Comparison of ENCODE assay signal across 1 cellular context in the genomic region with DNA sequence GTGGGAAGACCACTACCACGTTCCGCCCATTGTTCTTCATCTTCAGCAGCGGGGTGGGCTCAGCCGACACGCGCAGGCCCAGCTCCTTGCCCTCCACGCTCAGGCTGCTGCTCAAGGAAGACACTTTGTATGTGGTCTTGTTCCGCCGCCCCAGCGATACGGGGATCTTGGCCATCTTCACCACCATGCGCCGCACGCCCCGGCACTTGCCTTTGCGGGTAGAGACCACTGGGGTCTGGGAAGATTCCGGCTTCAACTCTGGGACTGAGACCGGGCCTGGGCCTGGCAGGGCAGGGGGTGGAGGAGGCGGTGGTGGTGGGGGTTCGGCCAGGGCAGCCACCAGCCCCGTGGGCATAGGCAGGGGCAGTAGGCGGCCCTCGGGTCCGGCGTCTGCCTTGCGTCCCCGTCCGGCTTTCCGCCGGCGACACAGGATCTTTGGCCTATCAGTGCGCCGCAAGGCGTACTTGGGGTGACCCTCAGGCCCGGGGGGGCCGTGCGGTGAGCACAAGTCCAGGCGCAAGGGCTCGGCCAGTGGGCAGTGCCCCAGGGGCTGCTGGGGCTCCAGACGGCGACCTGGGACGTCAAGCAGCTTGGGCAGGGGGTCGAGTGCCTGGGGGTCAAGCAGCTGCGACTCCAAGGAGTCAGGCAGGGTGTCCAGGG.
TF ChIP-seq lines count a peak whose summit lies in the region.

No MANE protein-coding gene starts in this region.

TF ChIP-seq in HepG2, 621 proteins besides CTCF, POLR2A, EP300 and RAD21:
- TF ChIP-seq HNRNPL (IDR thresholded peaks at IDR 0.05; ENCODE audit: low read depth, low read length) (0 out of 2 replicates have a peak, but pooled peaks have one; percentile 9), ZNF569 (CRISPR knock-in tag; IDR thresholded peaks at IDR 0.05; ENCODE audit: borderline replicate concordance) (no peak), ZNF674 (CRISPR knock-in tag; IDR thresholded peaks at IDR 0.05; ENCODE audit: low read depth) (no peak), MED13 (CRISPR knock-in tag; IDR thresholded peaks at IDR 0.05) (no peak), AGO1 (IDR thresholded peaks at IDR 0.05; ENCODE audit: low read depth, low read length, poor library complexity, severe bottlenecking) (peak; percentile 59), RCOR2 (CRISPR knock-in tag; IDR thresholded peaks at IDR 0.05) (no peak), AGO2 (optimal IDR thresholded peaks at IDR 0.05; ENCODE audit: low read depth, low read length) (peak; percentile 14)
- TF ChIP-seq, protein P1, sequence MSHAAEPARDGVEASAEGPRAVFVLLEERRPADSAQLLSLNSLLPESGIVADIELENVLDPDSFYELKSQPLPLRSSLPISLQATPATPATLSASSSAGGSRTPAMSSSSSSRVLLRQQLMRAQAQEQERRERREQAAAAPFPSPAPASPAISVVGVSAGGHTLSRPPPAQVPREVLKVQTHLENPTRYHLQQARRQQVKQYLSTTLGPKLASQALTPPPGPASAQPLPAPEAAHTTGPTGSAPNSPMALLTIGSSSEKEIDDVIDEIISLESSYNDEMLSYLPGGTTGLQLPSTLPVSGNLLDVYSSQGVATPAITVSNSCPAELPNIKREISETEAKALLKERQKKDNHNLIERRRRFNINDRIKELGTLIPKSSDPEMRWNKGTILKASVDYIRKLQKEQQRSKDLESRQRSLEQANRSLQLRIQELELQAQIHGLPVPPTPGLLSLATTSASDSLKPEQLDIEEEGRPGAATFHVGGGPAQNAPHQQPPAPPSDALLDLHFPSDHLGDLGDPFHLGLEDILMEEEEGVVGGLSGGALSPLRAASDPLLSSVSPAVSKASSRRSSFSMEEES (CRISPR knock-in tag; IDR thresholded peaks at IDR 0.05), result no peak
